Comparison of ENCODE assay signal across 8 cellular contexts in genomic region chr1:13701274-13701650, GRCh38. TPM values are rescaled to one million over a fixed set of nuclear protein-coding genes. Genes with fewer than 3 reads are reported as not detected.
A peak's percentile ranks its signal among the peaks of the same experiment; 100 is the strongest.
DNase-seq lines count a peak whose midpoint lies in the region; ATAC-seq, FAIRE-seq and TF ChIP-seq lines count a peak whose summit lies in the region.

No MANE protein-coding gene starts in this region.

- POLR2A ChIA-PET in GM12878 (lab: Charles Lee): interaction anchor here (1.0 to 5.1 kb wide), 7 partner anchors 8 to 48 kb away, joined by 3 to 60 read pairs (median 7); no protein-coding TSS in a partner anchor

- no peak for TF ChIP-seq POLR2A in GM12878 (IDR thresholded peaks at IDR 0.05; ENCODE audit: low read depth, low read length)

- H3K27ac Mint-ChIP-seq in GM23338: no peak overlapping the region

- H3K4me3 ChIP-seq in ACC112 (ENCODE audit: low read depth, low read length) (peak overlapping the region; percentile 95), GM23338 (peak overlapping the region; percentile 81), GM12878 (peak overlapping the region; percentile 79), mononuclear cell (ENCODE audit: low read length) (peak overlapping the region; percentile 68)

- in situ Hi-C loops in GM12878 (cut with MboI): loop anchor here (25.0 kb wide), 1 partner anchor 1639 kb away; the partner anchor contains the start of gene TNFRSF8

- peaks cover 15% of the 10 kb centered on the region for H3K36me3 Mint-ChIP-seq in GM23338 (ENCODE audit: low read depth)

- DNase-seq in GM23338 (ENCODE audit: low spot score): no peak
- no peak for DNase-seq in GM12878 (ENCODE audit: low read depth, low spot score)
- DNase-seq in islet precursor cell: no peak
- no peak for DNase-seq in inferior parietal cortex (ENCODE audit: extremely low spot score)
- no peak for DNase-seq in activated CD4-positive, alpha-beta T cell treated with anti-CD3 and anti-CD28 coated beads, Interleukin-2, amount 50 U/mL, for 4 hours

- H3K9ac ChIP-seq in GM12878 (ENCODE audit: control insufficient read depth, insufficient read depth, low read length): peak overlapping the region; percentile 90

- peaks cover 26% of the 10 kb centered on the region; the same call in 1 of the 2 replicates for H4K20me1 ChIP-seq in GM23338 (replicated peaks; ENCODE audit: insufficient read depth)
- no peaks in the 10 kb centered on the region for H4K20me1 ChIP-seq in GM12878 (ENCODE audit: control insufficient read depth, insufficient read depth)

- intact Hi-C loops in GM12878 (cut with micrococcal nuclease; ENCODE audit: unreplicated experiment): loop anchor here (5.0 kb wide), 2 partner anchors 34 to 51 kb away; no protein-coding TSS in a partner anchor

- no peaks in the 10 kb centered on the region for H3K27me3 ChIP-seq in ACC112 (ENCODE audit: insufficient read depth, low read length)
- peaks cover 32% of the 10 kb centered on the region for H3K27me3 ChIP-seq in GM23338 (ENCODE audit: insufficient read depth)
- H3K27me3 ChIP-seq in GM12878 (replicated peaks in 1 of 2; ENCODE audit: control insufficient read depth in 2 of 2, insufficient read depth in 2 of 2, low read length in 1 of 2): no peaks in the 10 kb centered on the region
- H3K27me3 ChIP-seq in mononuclear cell (ENCODE audit: insufficient read depth, low read length): no peaks in the 10 kb centered on the region

- peaks cover 20% of the 10 kb centered on the region for H3K27me3 Mint-ChIP-seq in GM23338 (ENCODE audit: insufficient read depth, low read depth, poor library complexity)

- H3K4me1 ChIP-seq in ACC112 (ENCODE audit: control insufficient read depth, insufficient read depth, low read length, unreplicated experiment) (peaks cover 5% of the 10 kb centered on the region), GM23338 (ENCODE audit: insufficient read depth) (no peaks in the 10 kb centered on the region; the same call in 1 of the 2 replicates), GM12878 (ENCODE audit: control insufficient read depth, insufficient read depth, low read length) (peaks cover 22% of the 10 kb centered on the region), mononuclear cell (ENCODE audit: insufficient read depth, low read length) (peaks cover 38% of the 10 kb centered on the region)

- no peak for TF ChIP-seq CTCF in GM23338 (conservative IDR thresholded peaks at IDR 0.05; ENCODE audit: low read depth in 2 of 2)
- TF ChIP-seq CTCF in GM12878 (IDR thresholded peaks at IDR 0.05 in 2 of 3, conservative IDR thresholded peaks at IDR 0.05 in 1 of 3; ENCODE audit: control insufficient read depth in 2 of 3, extremely low read depth in 1 of 3, insufficient read depth in 1 of 3, low read depth in 3 of 3, low read length in 3 of 3): no peak

- ATAC-seq in GM23338 (no peak), GM12878 (peak; percentile 53), HG02678 (IDR thresholded peaks at IDR 0.05; ENCODE audit: unreplicated experiment) (no peak)

- H3K9me3 ChIP-seq in GM12878 (replicated peaks; ENCODE audit: control insufficient read depth, insufficient read depth, low read length): no peaks in the 10 kb centered on the region; the same call in 2 of the 3 replicates
- H3K9me3 ChIP-seq in mononuclear cell (ENCODE audit: low read depth, low read length): no peaks in the 10 kb centered on the region

- FAIRE-seq in GM12878 (lab: Jason Lieb, UNC): no peak

- H3K4me1 Mint-ChIP-seq in GM23338: peaks cover 18% of the 10 kb centered on the region; the same call in 2 of the 3 replicates

- CTCF ChIA-PET in GM12878 (lab: Yijun Ruan, JAX): interaction anchor here (0.6 to 10.6 kb wide), 2 partner anchors 27 to 34 kb away, joined by 4 to 212 read pairs; no protein-coding TSS in a partner anchor

- SMC1A ChIA-PET in GM12878 (lab: Charles Lee; ENCODE audit: uncharacterized antibody, unreplicated experiment): interaction anchor here (0.8 to 19.7 kb wide), 6 partner anchors 12 to 56 kb away, joined by 3 to 425 read pairs (median 4); no protein-coding TSS in a partner anchor

- no peak for TF ChIP-seq RAD21 in GM12878 (IDR thresholded peaks at IDR 0.05; ENCODE audit: insufficient read depth, low read depth, low read length)

- H3K4me2 ChIP-seq in GM23338 (peak overlapping the region; percentile 97), GM12878 (ENCODE audit: control insufficient read depth, insufficient read depth) (peak overlapping the region; percentile 79)

- peak; percentile 16 to 53; a peak in 1 of 4 replicates for TF ChIP-seq EP300 in GM12878 (IDR thresholded peaks at IDR 0.05; ENCODE audit: borderline replicate concordance in 1 of 2, control insufficient read depth in 1 of 2, low read depth in 2 of 2, low read length in 2 of 2)

- RAD21 ChIA-PET in GM12878 (lab: Charles Lee; ENCODE audit: unreplicated experiment): interaction anchor here (0.7 to 17.5 kb wide), 4 partner anchors 11 to 48 kb away, joined by 4 to 367 read pairs (median 14); no protein-coding TSS in a partner anchor

- BruUV-seq in GM12878 (replicated peaks; lab: Mats Ljungman, UMichigan): no TSS peak

- peak overlapping the region; percentile 97 for H2AFZ ChIP-seq in ACC112 (ENCODE audit: low read length, unreplicated experiment)
- H2AFZ ChIP-seq in GM23338: no peak overlapping the region
- H2AFZ ChIP-seq in GM12878 (ENCODE audit: control insufficient read depth, low read depth, low read length): peak overlapping the region; percentile 11; the same call in 1 of the 2 replicates

- WGBS in GM12878 (ENCODE audit: insufficient coverage, insufficient replicate concordance, low lambda C conversion rate, missing lambda C conversion rate): 1% methylated on average over 6 of the region's 6 CpGs

- peaks cover 24% of the 10 kb centered on the region for H3K9me3 Mint-ChIP-seq in GM23338

- H3K4me3 Mint-ChIP-seq in GM23338: peak overlapping the region; percentile 91

- no peak overlapping the region for H3K27ac ChIP-seq in ACC112 (ENCODE audit: low read depth, low read length)
- H3K27ac ChIP-seq in GM23338 (ENCODE audit: low read depth): no peak overlapping the region
- peak overlapping the region; percentile 96 for H3K27ac ChIP-seq in GM12878 (ENCODE audit: control insufficient read depth, insufficient read depth)

- no peaks in the 10 kb centered on the region for H3K36me3 ChIP-seq in ACC112 (ENCODE audit: insufficient read depth, low read length)
- H3K36me3 ChIP-seq in GM23338 (ENCODE audit: insufficient read depth): no peaks in the 10 kb centered on the region
- no peaks in the 10 kb centered on the region for H3K36me3 ChIP-seq in GM12878 (ENCODE audit: control insufficient read depth in 2 of 2, insufficient read depth in 2 of 2, low read length in 1 of 2)

- no peaks in the 10 kb centered on the region for H3K9me2 ChIP-seq in GM23338 (ENCODE audit: insufficient read depth)

- H3K79me2 ChIP-seq in ACC112 (ENCODE audit: control insufficient read depth, insufficient read depth, low read length, unreplicated experiment): peaks cover 17% of the 10 kb centered on the region
- peaks cover 52% of the 10 kb centered on the region for H3K79me2 ChIP-seq in GM23338 (replicated peaks; ENCODE audit: insufficient read depth)
- H3K79me2 ChIP-seq in GM12878 (ENCODE audit: control insufficient read depth, insufficient read depth, low read length): peaks cover 68% of the 10 kb centered on the region

- H3F3A ChIP-seq in GM23338 (replicated peaks; ENCODE audit: low read depth): no peaks in the 10 kb centered on the region

TF ChIP-seq in GM23338, 12 proteins besides CTCF, POLR2A, EP300 and RAD21 (continues in another document):
- TF ChIP-seq, protein P1, sequence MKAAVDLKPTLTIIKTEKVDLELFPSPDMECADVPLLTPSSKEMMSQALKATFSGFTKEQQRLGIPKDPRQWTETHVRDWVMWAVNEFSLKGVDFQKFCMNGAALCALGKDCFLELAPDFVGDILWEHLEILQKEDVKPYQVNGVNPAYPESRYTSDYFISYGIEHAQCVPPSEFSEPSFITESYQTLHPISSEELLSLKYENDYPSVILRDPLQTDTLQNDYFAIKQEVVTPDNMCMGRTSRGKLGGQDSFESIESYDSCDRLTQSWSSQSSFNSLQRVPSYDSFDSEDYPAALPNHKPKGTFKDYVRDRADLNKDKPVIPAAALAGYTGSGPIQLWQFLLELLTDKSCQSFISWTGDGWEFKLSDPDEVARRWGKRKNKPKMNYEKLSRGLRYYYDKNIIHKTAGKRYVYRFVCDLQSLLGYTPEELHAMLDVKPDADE (IDR thresholded peaks at IDR 0.05): no peak
- no peak for TF ChIP-seq ZNF331 (CRISPR knock-in tag; IDR thresholded peaks at IDR 0.05; ENCODE audit: low read depth)

TF ChIP-seq in GM12878, 131 proteins besides CTCF, POLR2A, EP300 and RAD21 (continues in another document):
- TF ChIP-seq TCF7 (IDR thresholded peaks at IDR 0.05; ENCODE audit: borderline replicate concordance): no peak
- TF ChIP-seq TAF1 (IDR thresholded peaks at IDR 0.05; ENCODE audit: borderline replicate concordance, low read depth, low read length): peak; percentile 21; the same call in 1 of the 2 replicates
- no peak for TF ChIP-seq FOXM1 (IDR thresholded peaks at IDR 0.05; ENCODE audit: low read depth, low read length)

RNA-seq across cellular contexts. Expression of gene PRDM2, which starts 1.3 kb away (rescaled TPM):
- 11.6 and 19.5 TPM in 2 replicates for total RNA-seq in GM23338 (2014; rRNA removed; shearing (Covaris generic))
- polyA plus RNA-seq in GM23338 (2016; fragmentation: Nextera tagmentation; extraction: Ambion mirVana) (28.3 and 28.6 TPM in 2 replicates), GM12878 (2011; rRNA removed) (26.1 and 26.3 TPM in 2 replicates), GM12878 (2014; fragmentation: Illumina TruSeq; extraction: Trizol) (36.1 and 40.1 TPM in 2 replicates), GM12878 (2014; fragmentation: Nextera tagmentation; extraction: Ambion mirVana) (1 to 10 TPM; 8.4 to 8.6 TPM), GM12878 (2014; rRNA removed) (25.8 and 30.8 TPM in 2 replicates), GM12878 (2016; fragmentation: Nextera tagmentation; extraction: Ambion mirVana) (10 to 100 TPM; 19.0 to 25.2 TPM)
- 168 and 185 TPM in 2 replicates for total RNA-seq in GM12878 (2013; cell fraction: nucleolus; rRNA removed)
- total RNA-seq in GM12878 (2014; rRNA removed) (13.1 and 14.2 TPM in 2 replicates), GM12878 (2014; rRNA removed; fragmentation: Illumina TruSeq; extraction: Trizol) (21.7 and 24.3 TPM in 2 replicates), GM12878 (2021) (45.1 and 56.5 TPM in 2 replicates), mononuclear cell (124 TPM)
- 22.8 TPM for polyA plus RNA-seq in GM12878 (2011; ENCODE audit: low read depth)
- 15.5 and 17.1 TPM in 2 replicates for polyA plus RNA-seq in GM12878 (2011; cell fraction: cytosol; rRNA removed)
- 30.2 and 33.6 TPM in 2 replicates for polyA plus RNA-seq in GM12878 (2011; cell fraction: nucleus; rRNA removed)
- polyA plus RNA-seq in GM12878 (2012): 29.8 and 30.5 TPM in 2 replicates
- 30.3 and 31.2 TPM in 2 replicates for polyA minus RNA-seq in GM12878 (2011; rRNA and poly(A)+ RNA removed)
- polyA minus RNA-seq in GM12878 (2011; cell fraction: cytosol; rRNA and poly(A)+ RNA removed): 18.5 and 19.5 TPM in 2 replicates
- polyA minus RNA-seq in GM12878 (2011; cell fraction: nucleus; rRNA and poly(A)+ RNA removed): 22.7 and 56.5 TPM in 2 replicates
